In genomic region chr17:20105539-20106291, GRCh38 we compare ENCODE assay signal across 1 cellular context.
TF ChIP-seq lines count a peak whose summit lies in the region.

No MANE protein-coding gene starts in this region.

TF ChIP-seq in H1, 55 proteins besides CTCF, POLR2A, EP300 and RAD21:
- no peak for TF ChIP-seq ASH2L (IDR thresholded peaks at IDR 0.05; ENCODE audit: low read length)
- TF ChIP-seq SIRT6 (IDR thresholded peaks at IDR 0.05; ENCODE audit: low read length) = no peak
- no peak for TF ChIP-seq CHD7 (IDR thresholded peaks at IDR 0.05; ENCODE audit: insufficient replicate concordance, low read length)
- no peak for TF ChIP-seq CBX5 (IDR thresholded peaks at IDR 0.05; ENCODE audit: low read depth, low read length)
- TF ChIP-seq RBBP5 (IDR thresholded peaks at IDR 0.05; ENCODE audit: borderline replicate concordance, low read depth, low read length) = no peak
- TF ChIP-seq CEBPB (IDR thresholded peaks at IDR 0.05; ENCODE audit: low read depth, low read length) = no peak
- no peak for TF ChIP-seq RXRA (IDR thresholded peaks at IDR 0.05; ENCODE audit: insufficient read depth, low read depth, low read length)
- TF ChIP-seq SIN3A (conservative IDR thresholded peaks at IDR 0.05 in 1 of 2, IDR thresholded peaks at IDR 0.05 in 1 of 2; ENCODE audit: low read depth in 1 of 2, low read length in 2 of 2) = no peak
- no peak for TF ChIP-seq NRF1 (IDR thresholded peaks at IDR 0.05; ENCODE audit: low read depth, low read length)
- no peak for TF ChIP-seq TEAD4 (IDR thresholded peaks at IDR 0.05; ENCODE audit: low read depth, low read length)
- no peak for TF ChIP-seq POU5F1 (IDR thresholded peaks at IDR 0.05; ENCODE audit: low read depth, low read length)
- TF ChIP-seq SRF (IDR thresholded peaks at IDR 0.05; ENCODE audit: low read depth, low read length) = no peak
- TF ChIP-seq SAP30 (IDR thresholded peaks at IDR 0.05; ENCODE audit: insufficient read depth, insufficient replicate concordance, low read length) = no peak
- TF ChIP-seq TAF1 (IDR thresholded peaks at IDR 0.05; ENCODE audit: low read depth, low read length) = no peak
